15 cellular contexts compared by ENCODE assay signal in genomic region chr13:104106705-104107393, GRCh38.
DNase-seq lines count a peak whose midpoint lies in the region; ATAC-seq, FAIRE-seq and TF ChIP-seq lines count a peak whose summit lies in the region.
"Had no signal": no experiment of that assay in that cellular context is flagged by ENCODE, and none has a peak within 500 bp of the region (broad histone marks: within the 10 kb centered on the region; RNA-seq: fewer than 3 reads in every experiment).

No MANE protein-coding gene starts in this region.

- H3K36me3 ChIP-seq in vagina = no peaks in the 10 kb centered on the region
- H3K36me3 ChIP-seq: esophagus muscularis mucosa had no signal

- DNase-seq in HT1080 (ENCODE audit: low read depth) = peak; percentile 71
- peak; percentile 45 for DNase-seq in epithelial cell of prostate (ENCODE audit: low read depth, low spot score)
- DNase-seq in progenitor cell of endocrine pancreas (ENCODE audit: low spot score, unreplicated experiment) = no peak
- no peak for DNase-seq in RCC 7860 (ENCODE audit: low spot score)
- DNase-seq in vagina (ENCODE audit: extremely low spot score in 2 of 2) = no peak
- DNase-seq: CD4-positive, CD25-positive, alpha-beta regulatory T cell; HFFc6; NCI-H226; nucleus accumbens had no signal

- no peak for TF ChIP-seq POLR2A in vagina (IDR thresholded peaks at IDR 0.05)

- peaks cover 10% of the 10 kb centered on the region for H3K36me3 Mint-ChIP-seq in progenitor cell of endocrine pancreas (ENCODE audit: insufficient read depth)
- H3K36me3 Mint-ChIP-seq: activated naive CD4-positive, alpha-beta T cell treated with anti-CD3 and anti-CD28 coated beads, Interleukin-2, amount 50 U/mL, for 24 hours; CD4-positive, CD25-positive, alpha-beta regulatory T cell had no signal

- H3K27me3 Mint-ChIP-seq in progenitor cell of endocrine pancreas = no peaks in the 10 kb centered on the region
- H3K27me3 Mint-ChIP-seq: activated naive CD4-positive, alpha-beta T cell treated with anti-CD3 and anti-CD28 coated beads, Interleukin-2, amount 50 U/mL, for 24 hours; CD4-positive, CD25-positive, alpha-beta regulatory T cell had no signal

- peaks cover 17% of the 10 kb centered on the region for H3K9me3 Mint-ChIP-seq in progenitor cell of endocrine pancreas (ENCODE audit: low read depth)
- H3K9me3 Mint-ChIP-seq: activated naive CD4-positive, alpha-beta T cell treated with anti-CD3 and anti-CD28 coated beads, Interleukin-2, amount 50 U/mL, for 24 hours had no signal

- H3K9me3 ChIP-seq in vagina = no peaks in the 10 kb centered on the region
- H3K9me3 ChIP-seq: esophagus muscularis mucosa had no signal

- FAIRE-seq in RCC 7860 (lab: Jason Lieb, UNC) = no peak

- H3K27me3 ChIP-seq in vagina = no peaks in the 10 kb centered on the region
- H3K27me3 ChIP-seq: esophagus muscularis mucosa had no signal

- H3K4me1 Mint-ChIP-seq in progenitor cell of endocrine pancreas (ENCODE audit: low read depth) = peaks cover 24% of the 10 kb centered on the region
- H3K4me1 Mint-ChIP-seq: activated naive CD4-positive, alpha-beta T cell treated with anti-CD3 and anti-CD28 coated beads, Interleukin-2, amount 50 U/mL, for 24 hours; CD4-positive, CD25-positive, alpha-beta regulatory T cell had no signal

- H3K4me3 Mint-ChIP-seq in progenitor cell of endocrine pancreas (ENCODE audit: low read depth) = no peak overlapping the region
- H3K4me3 Mint-ChIP-seq: activated naive CD4-positive, alpha-beta T cell treated with anti-CD3 and anti-CD28 coated beads, Interleukin-2, amount 50 U/mL, for 24 hours; CD4-positive, CD25-positive, alpha-beta regulatory T cell; HFFc6 had no signal

- ATAC-seq in SK-N-SH treated with all-trans-retinoic acid at 6 μM for 48 hours (peak; percentile 44), HG02885 (IDR thresholded peaks at IDR 0.05; ENCODE audit: poor library complexity, unreplicated experiment) (no peak), GM21423 (IDR thresholded peaks at IDR 0.05; ENCODE audit: unreplicated experiment) (no peak)

- intact Hi-C loops in vagina (cut with DNase I) = no loop called here

- no peak for TF ChIP-seq CTCF in progenitor cell of endocrine pancreas (IDR thresholded peaks at IDR 0.05; ENCODE audit: unreplicated experiment)
- TF ChIP-seq CTCF in vagina (IDR thresholded peaks at IDR 0.05) = no peak

- peak overlapping the region; percentile 78 for H3K27ac Mint-ChIP-seq in progenitor cell of endocrine pancreas
- H3K27ac Mint-ChIP-seq: activated naive CD4-positive, alpha-beta T cell treated with anti-CD3 and anti-CD28 coated beads, Interleukin-2, amount 50 U/mL, for 24 hours; CD4-positive, CD25-positive, alpha-beta regulatory T cell; HFFc6 had no signal

- H3K27ac ChIP-seq in epithelial cell of prostate (peak overlapping the region; percentile 85), vagina (no peak overlapping the region)
- H3K27ac ChIP-seq: esophagus muscularis mucosa had no signal

- peaks cover 9% of the 10 kb centered on the region for H3K4me1 ChIP-seq in vagina
- H3K4me1 ChIP-seq: esophagus muscularis mucosa had no signal

- H3K4me3 ChIP-seq in vagina = no peak overlapping the region
- H3K4me3 ChIP-seq: esophagus muscularis mucosa, smooth muscle cell had no signal

TF ChIP-seq in SK-N-SH treated with all-trans-retinoic acid at 6 μM for 48 hours, 23 proteins besides CTCF, POLR2A, EP300 and RAD21:
- TF ChIP-seq CREB5 (CRISPR knock-in tag; IDR thresholded peaks at IDR 0.05; ENCODE audit: low read depth) (peak; percentile 28; the same call in 1 of the 2 replicates), ZFP3 (CRISPR knock-in tag; IDR thresholded peaks at IDR 0.05) (no peak), ISL1 (CRISPR knock-in tag; IDR thresholded peaks at IDR 0.05) (peak; percentile 79), OSR1 (CRISPR knock-in tag; IDR thresholded peaks at IDR 0.05) (no peak)

Comparison
In these comparisons a context has a peak if more than half of its experiments do, and no peak if none do; other contexts are left out.
1. DNase-seq: peak in HT1080 (single experiment) and epithelial cell of prostate (single experiment); none in progenitor cell of endocrine pancreas (single experiment), RCC 7860 (single experiment) and vagina (0 of 2).